11 cellular contexts compared by ENCODE assay signal in the genomic region with DNA sequence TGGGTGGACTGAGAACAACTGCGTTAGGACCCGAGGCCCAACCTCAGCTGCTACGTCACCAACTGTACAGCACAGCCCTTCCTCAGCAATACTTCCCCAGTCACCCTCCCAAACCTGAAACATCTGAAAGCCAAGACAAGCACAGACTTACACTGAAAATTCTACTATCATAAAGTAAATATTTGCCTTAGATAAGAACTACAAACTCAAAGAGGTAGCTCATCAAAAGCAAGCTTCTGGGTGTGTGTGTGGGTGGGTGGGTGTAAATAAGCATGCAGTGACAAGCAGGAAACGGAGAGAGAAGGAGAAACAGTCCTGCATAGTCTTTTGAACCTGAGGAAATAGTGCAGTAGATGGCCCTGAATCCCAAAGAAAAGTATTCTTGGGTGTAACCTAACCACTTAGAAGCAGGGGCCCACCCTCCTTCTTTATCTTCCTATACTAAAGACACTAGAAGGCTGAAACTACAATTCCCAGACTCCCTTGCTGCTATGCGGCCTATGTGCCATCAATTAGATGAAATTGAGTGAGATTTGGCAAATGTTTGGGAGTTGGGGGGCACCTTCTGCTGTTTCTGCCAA. TPM values are rescaled to one million over a fixed set of nuclear protein-coding genes. Genes with fewer than 3 reads are reported as not detected.
DNase-seq lines count a peak whose midpoint lies in the region; ATAC-seq, FAIRE-seq and TF ChIP-seq lines count a peak whose summit lies in the region.
"Had no signal": no experiment of that assay in that cellular context is flagged by ENCODE, and none has a peak within 500 bp of the region (broad histone marks: within the 10 kb centered on the region; RNA-seq: fewer than 3 reads in every experiment).

No MANE protein-coding gene starts in this region.

- peaks cover 13% of the 10 kb centered on the region for H3K36me3 Mint-ChIP-seq in activated CD4-positive, alpha-beta T cell treated with anti-CD3 and anti-CD28 coated beads for 36 hours (ENCODE audit: low read depth)
- H3K36me3 Mint-ChIP-seq in natural killer cell treated with Interleukin-12 subunit alpha and Interleukin-12 subunit beta and Interleukin-15 and Interleukin-18, amount 100 ng/mL, for 72 hours: no peaks in the 10 kb centered on the region
- no peaks in the 10 kb centered on the region for H3K36me3 Mint-ChIP-seq in GM23338 (ENCODE audit: low read depth)

- FAIRE-seq in RCC 7860 (lab: Jason Lieb, UNC): no peak
- FAIRE-seq: A204.1 had no signal

- H3K4me2 ChIP-seq in skeletal muscle satellite cell (ENCODE audit: low read length) (peak overlapping the region; percentile 72), GM23338 (no peak overlapping the region)
- H3K4me2 ChIP-seq: KMS-11 had no signal

- TF ChIP-seq CTCF in fibroblast of pulmonary artery (IDR thresholded peaks at IDR 0.05; ENCODE audit: low read length, missing control alignments): no peak
- no peak for TF ChIP-seq CTCF in GM23338 (conservative IDR thresholded peaks at IDR 0.05; ENCODE audit: low read depth in 2 of 2)

- ATAC-seq in activated CD4-positive, alpha-beta T cell treated with anti-CD3 and anti-CD28 coated beads for 36 hours: no peak
- no peak for ATAC-seq in HG03565 (IDR thresholded peaks at IDR 0.05; ENCODE audit: unreplicated experiment)
- ATAC-seq in natural killer cell treated with Interleukin-12 subunit alpha and Interleukin-12 subunit beta and Interleukin-15 and Interleukin-18, amount 100 ng/mL, for 72 hours: no peak
- no peak for ATAC-seq in GM23338

- peaks cover 39% of the 10 kb centered on the region for H3K4me1 ChIP-seq in skeletal muscle satellite cell (ENCODE audit: control insufficient read depth, insufficient read depth, low read length)
- H3K4me1 ChIP-seq in GM23338 (ENCODE audit: insufficient read depth): peaks cover 11% of the 10 kb centered on the region; the same call in 1 of the 2 replicates

- intact Hi-C loops in activated CD4-positive, alpha-beta T cell treated with anti-CD3 and anti-CD28 coated beads for 36 hours (cut with DNase I, micrococcal nuclease): loop anchor here (5.0 kb wide), 1 partner anchor 534 kb away; no protein-coding TSS in a partner anchor

- no peaks in the 10 kb centered on the region for H3K27me3 Mint-ChIP-seq in activated CD4-positive, alpha-beta T cell treated with anti-CD3 and anti-CD28 coated beads for 36 hours
- no peaks in the 10 kb centered on the region for H3K27me3 Mint-ChIP-seq in natural killer cell treated with Interleukin-12 subunit alpha and Interleukin-12 subunit beta and Interleukin-15 and Interleukin-18, amount 100 ng/mL, for 72 hours
- no peaks in the 10 kb centered on the region for H3K27me3 Mint-ChIP-seq in GM23338 (ENCODE audit: insufficient read depth, low read depth, poor library complexity)

- POLR2A ChIA-PET in activated CD4-positive, alpha-beta T cell treated with anti-CD3 and anti-CD28 coated beads for 36 hours (lab: Charles Lee): interaction anchor here (1.8 kb wide), 1 partner anchor 19 kb away, joined by 9 read pairs; no protein-coding TSS in a partner anchor

- H3K27me3 ChIP-seq in skeletal muscle satellite cell (ENCODE audit: control insufficient read depth, insufficient read depth, low read length) (no peaks in the 10 kb centered on the region), GM23338 (ENCODE audit: insufficient read depth) (no peaks in the 10 kb centered on the region)

- peak; percentile 22 for DNase-seq in activated CD4-positive, alpha-beta T cell treated with anti-CD3 and anti-CD28 coated beads for 36 hours
- no peak for DNase-seq in activated CD4-positive, alpha-beta T cell treated with anti-CD3 and anti-CD28 coated beads for 1 hour
- DNase-seq in RCC 7860 (ENCODE audit: low spot score) (peak; percentile 21), fibroblast of pulmonary artery (ENCODE audit: low read depth) (peak; percentile 29), GM23338 (ENCODE audit: low spot score) (no peak)
- DNase-seq in natural killer cell treated with Interleukin-12 subunit alpha and Interleukin-12 subunit beta and Interleukin-15 and Interleukin-18, amount 100 ng/mL, for 72 hours (ENCODE audit: low spot score): no peak
- DNase-seq: effector CD8-positive, alpha-beta T cell had no signal

- CTCF ChIA-PET in activated CD4-positive, alpha-beta T cell treated with anti-CD3 and anti-CD28 coated beads for 36 hours (lab: Charles Lee): interaction anchor here (1.1 kb wide), 1 partner anchor 9 kb away, joined by 3 read pairs; no protein-coding TSS in a partner anchor

- no peak overlapping the region for H3K9ac ChIP-seq in skeletal muscle satellite cell (ENCODE audit: low read depth, low read length)
- H3K9ac ChIP-seq: KMS-11 had no signal

- H4K20me1 ChIP-seq in GM23338 (replicated peaks; ENCODE audit: insufficient read depth): peaks cover 25% of the 10 kb centered on the region

- peaks cover 51% of the 10 kb centered on the region for H3K4me1 Mint-ChIP-seq in activated CD4-positive, alpha-beta T cell treated with anti-CD3 and anti-CD28 coated beads for 36 hours
- H3K4me1 Mint-ChIP-seq in natural killer cell treated with Interleukin-12 subunit alpha and Interleukin-12 subunit beta and Interleukin-15 and Interleukin-18, amount 100 ng/mL, for 72 hours (ENCODE audit: low read depth in 2 of 2): peaks cover 34 to 36% of the 10 kb centered on the region in 2 donors
- H3K4me1 Mint-ChIP-seq in GM23338: peaks cover 16% of the 10 kb centered on the region

- H2AFZ ChIP-seq in GM23338: no peak overlapping the region

- no peaks in the 10 kb centered on the region for H3K9me3 Mint-ChIP-seq in activated CD4-positive, alpha-beta T cell treated with anti-CD3 and anti-CD28 coated beads for 36 hours (ENCODE audit: low read depth)
- H3K9me3 Mint-ChIP-seq in natural killer cell treated with Interleukin-12 subunit alpha and Interleukin-12 subunit beta and Interleukin-15 and Interleukin-18, amount 100 ng/mL, for 72 hours: no peaks in the 10 kb centered on the region
- no peaks in the 10 kb centered on the region for H3K9me3 Mint-ChIP-seq in GM23338

- H3K36me3 ChIP-seq in skeletal muscle satellite cell (ENCODE audit: insufficient read depth, low read length) (no peaks in the 10 kb centered on the region), GM23338 (ENCODE audit: insufficient read depth) (no peaks in the 10 kb centered on the region)

- H3K4me3 Mint-ChIP-seq in activated CD4-positive, alpha-beta T cell treated with anti-CD3 and anti-CD28 coated beads for 36 hours: no peak overlapping the region
- H3K4me3 Mint-ChIP-seq in natural killer cell treated with Interleukin-12 subunit alpha and Interleukin-12 subunit beta and Interleukin-15 and Interleukin-18, amount 100 ng/mL, for 72 hours: no peak overlapping the region
- H3K4me3 Mint-ChIP-seq in GM23338: no peak overlapping the region

- no peaks in the 10 kb centered on the region for H3K9me3 ChIP-seq in skeletal muscle satellite cell (replicated peaks; ENCODE audit: low read length)

- no peaks in the 10 kb centered on the region for H3F3A ChIP-seq in GM23338 (replicated peaks; ENCODE audit: low read depth)

- H3K27ac ChIP-seq in GM23338 (ENCODE audit: low read depth): no peak overlapping the region
- H3K27ac ChIP-seq: KMS-11 had no signal

- no peaks in the 10 kb centered on the region for H3K9me2 ChIP-seq in GM23338 (ENCODE audit: insufficient read depth)

- H3K79me2 ChIP-seq in GM23338 (replicated peaks; ENCODE audit: insufficient read depth): peaks cover 98% of the 10 kb centered on the region

- no peak overlapping the region for H3K4me3 ChIP-seq in fibroblast of pulmonary artery (replicated peaks; ENCODE audit: low read depth, low read length)
- no peak overlapping the region for H3K4me3 ChIP-seq in skeletal muscle satellite cell (ENCODE audit: low read length)
- no peak overlapping the region for H3K4me3 ChIP-seq in GM23338

- H3K27ac Mint-ChIP-seq in activated CD4-positive, alpha-beta T cell treated with anti-CD3 and anti-CD28 coated beads for 36 hours: peak overlapping the region; percentile 80
- H3K27ac Mint-ChIP-seq in natural killer cell treated with Interleukin-12 subunit alpha and Interleukin-12 subunit beta and Interleukin-15 and Interleukin-18, amount 100 ng/mL, for 72 hours: no peak overlapping the region
- no peak overlapping the region for H3K27ac Mint-ChIP-seq in GM23338

TF ChIP-seq in GM23338, 12 proteins besides CTCF, POLR2A, EP300 and RAD21 (continues in another document):
- TF ChIP-seq, protein P1, sequence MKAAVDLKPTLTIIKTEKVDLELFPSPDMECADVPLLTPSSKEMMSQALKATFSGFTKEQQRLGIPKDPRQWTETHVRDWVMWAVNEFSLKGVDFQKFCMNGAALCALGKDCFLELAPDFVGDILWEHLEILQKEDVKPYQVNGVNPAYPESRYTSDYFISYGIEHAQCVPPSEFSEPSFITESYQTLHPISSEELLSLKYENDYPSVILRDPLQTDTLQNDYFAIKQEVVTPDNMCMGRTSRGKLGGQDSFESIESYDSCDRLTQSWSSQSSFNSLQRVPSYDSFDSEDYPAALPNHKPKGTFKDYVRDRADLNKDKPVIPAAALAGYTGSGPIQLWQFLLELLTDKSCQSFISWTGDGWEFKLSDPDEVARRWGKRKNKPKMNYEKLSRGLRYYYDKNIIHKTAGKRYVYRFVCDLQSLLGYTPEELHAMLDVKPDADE (IDR thresholded peaks at IDR 0.05): no peak
- TF ChIP-seq NANOG (IDR thresholded peaks at IDR 0.05; ENCODE audit: borderline replicate concordance): no peak

RNA-seq across cellular contexts. Expression of a gene that starts 18.7 kb away (rescaled TPM):
- 10 to 100 TPM; 10.3 to 11.3 TPM for total RNA-seq in activated CD4-positive, alpha-beta T cell treated with anti-CD3 and anti-CD28 coated beads for 36 hours
- total RNA-seq in skeletal muscle satellite cell (2012; rRNA removed): 26.9 and 31.9 TPM in 2 replicates
- 10 to 100 TPM; 15.9 to 17.0 TPM for total RNA-seq in natural killer cell treated with Interleukin-12 subunit alpha and Interleukin-12 subunit beta and Interleukin-15 and Interleukin-18, amount 100 ng/mL, for 72 hours
- total RNA-seq in GM23338 (2014; rRNA removed; shearing (Covaris generic)): 82.6 and 84.6 TPM in 2 replicates
- polyA plus RNA-seq in GM23338 (2016; fragmentation: Nextera tagmentation; extraction: Ambion mirVana): 47.4 and 51.1 TPM in 2 replicates

Comparison
In these comparisons a context has a peak if more than half of its experiments do, and no peak if none do; other contexts are left out.
1. DNase-seq: peak in activated CD4-positive, alpha-beta T cell treated with anti-CD3 and anti-CD28 coated beads for 36 hours (single experiment), RCC 7860 (single experiment) and fibroblast of pulmonary artery (single experiment); none in activated CD4-positive, alpha-beta T cell treated with anti-CD3 and anti-CD28 coated beads for 1 hour (single experiment), natural killer cell treated with Interleukin-12 subunit alpha and Interleukin-12 subunit beta and Interleukin-15 and Interleukin-18, amount 100 ng/mL, for 72 hours (single experiment) and GM23338 (single experiment).